Comparison of ENCODE assay signal across 14 cellular contexts in genomic region chr2:43057026-43057741, GRCh38.
DNase-seq lines count a peak whose midpoint lies in the region; TF ChIP-seq lines count a peak whose summit lies in the region.
"Had no signal": no experiment of that assay in that cellular context is flagged by ENCODE, and none has a peak within 500 bp of the region (broad histone marks: within the 10 kb centered on the region; RNA-seq: fewer than 3 reads in every experiment).

No MANE protein-coding gene starts in this region.

- H4K20me1 ChIP-seq in hepatocyte (ENCODE audit: insufficient read depth, poor library complexity, severe bottlenecking): no peaks in the 10 kb centered on the region
- no peaks in the 10 kb centered on the region for H4K20me1 ChIP-seq in smooth muscle cell (ENCODE audit: low read depth)

- intact Hi-C loops in adrenal gland (cut with DNase I) (no loop called here), tibial artery (cut with DNase I; ENCODE audit: low total_unique reads) (no loop called here)

- H3K27me3 ChIP-seq in adrenal gland (no peaks in the 10 kb centered on the region), liver (ENCODE audit: control insufficient read depth in 4 of 4, insufficient read depth in 4 of 4, low read length in 3 of 4) (no peaks in the 10 kb centered on the region), tibial artery (no peaks in the 10 kb centered on the region), hepatocyte (no peaks in the 10 kb centered on the region), smooth muscle cell (ENCODE audit: low read depth) (no peaks in the 10 kb centered on the region)

- no peaks in the 10 kb centered on the region for H3K79me2 ChIP-seq in hepatocyte
- H3K79me2 ChIP-seq in smooth muscle cell (ENCODE audit: low read depth): no peaks in the 10 kb centered on the region

- H2AFZ ChIP-seq in hepatocyte: no peak overlapping the region
- no peak overlapping the region for H2AFZ ChIP-seq in smooth muscle cell (ENCODE audit: low read depth)

- 64 to 79% (median 70%) methylated on average over 10 to 16 of the region's 16 CpGs for WGBS in adrenal gland, 4 donors
- 61% methylated on average over 16 of the region's 16 CpGs for WGBS in liver
- 87% methylated on average over 16 of the region's 16 CpGs for WGBS in hepatocyte (ENCODE audit: low lambda C conversion rate, missing lambda C conversion rate)
- 89% methylated on average over 16 of the region's 16 CpGs for WGBS in smooth muscle cell (ENCODE audit: low lambda C conversion rate)

- peaks cover 17 to 30% of the 10 kb centered on the region in 2 donors for H3K4me1 ChIP-seq in adrenal gland (replicated peaks in 1 of 2)
- peaks cover 2 to 20% (median 13%) of the 10 kb centered on the region in 4 donors for H3K4me1 ChIP-seq in liver (ENCODE audit: control insufficient read depth in 4 of 4, insufficient read depth in 4 of 4, low read length in 3 of 4)
- H3K4me1 ChIP-seq in tibial artery: peaks cover 0 to 45% (median 32%) of the 10 kb centered on the region in 4 donors
- peaks cover 21% of the 10 kb centered on the region for H3K4me1 ChIP-seq in hepatocyte (ENCODE audit: insufficient read depth)
- peaks cover 11% of the 10 kb centered on the region for H3K4me1 ChIP-seq in smooth muscle cell (ENCODE audit: low read depth)
- H3K4me1 ChIP-seq: HAP-1 had no signal

- H3K9ac ChIP-seq in liver (ENCODE audit: low read depth in 1 of 2, low read length in 2 of 2) (no peak overlapping the region), smooth muscle cell (ENCODE audit: low read depth) (no peak overlapping the region)

- H3K9me2 ChIP-seq in hepatocyte (replicated peaks; ENCODE audit: insufficient read depth): no peaks in the 10 kb centered on the region

- peaks cover 6% of the 10 kb centered on the region for H3F3A ChIP-seq in smooth muscle cell (ENCODE audit: low read depth)

- H3K27ac ChIP-seq in adrenal gland (no peak overlapping the region), liver (ENCODE audit: low read depth in 1 of 2, low read length in 2 of 2) (peak overlapping the region; percentile 28 to 40), tibial artery (no peak overlapping the region), hepatocyte (no peak overlapping the region), smooth muscle cell (ENCODE audit: low read depth) (no peak overlapping the region)

- TF ChIP-seq POLR2A in adrenal gland (IDR thresholded peaks at IDR 0.05): no peak

- H3K4me2 ChIP-seq in hepatocyte (no peak overlapping the region), smooth muscle cell (no peak overlapping the region)

- TF ChIP-seq CTCF in adrenal gland (IDR thresholded peaks at IDR 0.05) (no peak), liver (IDR thresholded peaks at IDR 0.05; ENCODE audit: low read depth, low read length, missing input control) (no peak), tibial artery (IDR thresholded peaks at IDR 0.05) (no peak), hepatocyte (IDR thresholded peaks at IDR 0.05; ENCODE audit: poor library complexity) (no peak), smooth muscle cell (IDR thresholded peaks at IDR 0.05; ENCODE audit: borderline replicate concordance, insufficient read depth, poor library complexity, severe bottlenecking) (no peak)

- H3K4me3 ChIP-seq in adrenal gland: no peak overlapping the region
- no peak overlapping the region for H3K4me3 ChIP-seq in liver (ENCODE audit: low read depth in 1 of 3, low read length in 3 of 3)
- no peak overlapping the region for H3K4me3 ChIP-seq in tibial artery
- H3K4me3 ChIP-seq in hepatocyte: no peak overlapping the region
- H3K4me3 ChIP-seq in smooth muscle cell: no peak overlapping the region
- H3K4me3 ChIP-seq: HAP-1, mucosa of descending colon had no signal

- no peak for TF ChIP-seq RAD21 in liver (IDR thresholded peaks at IDR 0.05)

- H3K36me3 ChIP-seq in adrenal gland (replicated peaks in 1 of 2): no peaks in the 10 kb centered on the region
- no peaks in the 10 kb centered on the region for H3K36me3 ChIP-seq in liver (ENCODE audit: control insufficient read depth in 4 of 4, insufficient read depth in 3 of 4, low read depth in 1 of 4, low read length in 3 of 4)
- H3K36me3 ChIP-seq in tibial artery: no peaks in the 10 kb centered on the region
- H3K36me3 ChIP-seq in hepatocyte (replicated peaks; ENCODE audit: insufficient read depth, low read depth): no peaks in the 10 kb centered on the region
- H3K36me3 ChIP-seq in smooth muscle cell (ENCODE audit: low read depth): no peaks in the 10 kb centered on the region
- H3K36me3 ChIP-seq: HAP-1 had no signal

- DNase-seq in NCI-H2196 (lab: John Stamatoyannopoulos, UW; ENCODE audit: unreplicated experiment) (peak; percentile 50), NCI-H2196 treated with DMSO at 0.1 percent for 48 hours (lab: John Stamatoyannopoulos, UW; ENCODE audit: unreplicated experiment) (no peak), adrenal gland (peak; percentile 75 to 92 (median 87)), tibial artery (peak; percentile 57 to 90), hepatocyte (ENCODE audit: low spot score) (no peak), smooth muscle cell (lab: John Stamatoyannopoulos, UW; ENCODE audit: unreplicated experiment) (no peak), HuH-7.5 (ENCODE audit: low spot score) (no peak)
- DNase-seq: ACHN; activated T-cell treated with anti-CD3 and anti-CD28 coated beads, Interleukin-2, amount 50 U/mL, for 48 hours; GDM1; MM.1S had no signal

- H3K9me3 ChIP-seq in adrenal gland (replicated peaks in 1 of 3) (no peaks in the 10 kb centered on the region), liver (ENCODE audit: control insufficient read depth in 4 of 4, low read length in 3 of 4) (no peaks in the 10 kb centered on the region), tibial artery (peaks cover 0 to 3% (median 0%) of the 10 kb centered on the region in 3 donors), hepatocyte (ENCODE audit: low read depth) (no peaks in the 10 kb centered on the region), smooth muscle cell (replicated peaks; ENCODE audit: low read depth) (no peaks in the 10 kb centered on the region)
- H3K9me3 ChIP-seq: mucosa of descending colon had no signal

TF ChIP-seq in liver, 16 proteins besides CTCF, POLR2A, EP300 and RAD21:
- TF ChIP-seq ATF3 (IDR thresholded peaks at IDR 0.05): no peak
- no peak for TF ChIP-seq FOXA1 (IDR thresholded peaks at IDR 0.05)
- no peak for TF ChIP-seq FOXA2 (IDR thresholded peaks at IDR 0.05)
- no peak for TF ChIP-seq REST (IDR thresholded peaks at IDR 0.05)
- no peak for TF ChIP-seq EGR1 (IDR thresholded peaks at IDR 0.05; ENCODE audit: low read depth in 2 of 2)
- TF ChIP-seq YY1 (IDR thresholded peaks at IDR 0.05): no peak
- TF ChIP-seq MAX (IDR thresholded peaks at IDR 0.05): no peak
- no peak for TF ChIP-seq HNF4G (IDR thresholded peaks at IDR 0.05)
- no peak for TF ChIP-seq HNF4A (conservative IDR thresholded peaks at IDR 0.05)

Comparison
In these comparisons a context has a peak if more than half of its experiments do, and no peak if none do; other contexts are left out.
1. DNase-seq: peak in NCI-H2196 (single experiment), adrenal gland (7 of 7) and tibial artery (2 of 2); none in NCI-H2196 treated with DMSO at 0.1 percent for 48 hours (single experiment), hepatocyte (single experiment), smooth muscle cell (single experiment) and HuH-7.5 (single experiment).
2. H3K27ac ChIP-seq: peak in liver (2 of 2); none in adrenal gland (0 of 5), tibial artery (0 of 2), hepatocyte (single experiment) and smooth muscle cell (single experiment).